10 cellular contexts compared by ENCODE assay signal in genomic region chr1:65114312-65114711, GRCh38. TPM values are rescaled to one million over a fixed set of nuclear protein-coding genes. Genes with fewer than 3 reads are reported as not detected.
A peak's percentile ranks its signal among the peaks of the same experiment; 100 is the strongest.
DNase-seq lines count a peak whose midpoint lies in the region; ATAC-seq and TF ChIP-seq lines count a peak whose summit lies in the region.
"Had no signal": no experiment of that assay in that cellular context is flagged by ENCODE, and none has a peak within 500 bp of the region (broad histone marks: within the 10 kb centered on the region; RNA-seq: fewer than 3 reads in every experiment).

No MANE protein-coding gene starts in this region.

- H3K9me3 Mint-ChIP-seq in brain, result peaks cover 0 to 9% (median 5%) of the 10 kb centered on the region in 5 experiments

- H3K27me3 Mint-ChIP-seq in brain, result peaks cover 4% of the 10 kb centered on the region

- TF ChIP-seq EP300 in tibial nerve (IDR thresholded peaks at IDR 0.05), result peak in 1 of 2 donors; percentile 62

- no peak for TF ChIP-seq CTCF in brain (conservative IDR thresholded peaks at IDR 0.05)
- no peak for TF ChIP-seq CTCF in lower lobe of right lung (IDR thresholded peaks at IDR 0.05)
- TF ChIP-seq CTCF in tibial nerve (IDR thresholded peaks at IDR 0.05), result no peak

- no peak overlapping the region for H3K4me3 ChIP-seq in lower lobe of right lung
- H3K4me3 ChIP-seq in tibial nerve, result no peak overlapping the region
- no peak overlapping the region for H3K4me3 ChIP-seq in MG63
- H3K4me3 ChIP-seq in H7 (ENCODE audit: insufficient read depth, low read depth, low read length), result no peak overlapping the region

- no peaks in the 10 kb centered on the region for H3K36me3 Mint-ChIP-seq in brain
- H3K36me3 Mint-ChIP-seq: activated CD8-positive, alpha-beta memory T cell treated with anti-CD3 and anti-CD28 coated beads, Interleukin-2, amount 10 ng/mL, durations not matched to agents 7 days and 5 days; stimulated activated effector memory CD8-positive, alpha-beta T cell treated with anti-CD3 and anti-CD28 coated beads, Interleukin-12 subunit alpha, Interleukin-12 subunit beta, amount 100 ng/mL, for 72 hours had no signal

- H3K4me1 Mint-ChIP-seq in brain, result peaks cover 25% of the 10 kb centered on the region
- H3K4me1 Mint-ChIP-seq: activated CD8-positive, alpha-beta memory T cell treated with anti-CD3 and anti-CD28 coated beads, Interleukin-2, amount 10 ng/mL, durations not matched to agents 7 days and 5 days; stimulated activated effector memory CD8-positive, alpha-beta T cell treated with anti-CD3 and anti-CD28 coated beads, Interleukin-12 subunit alpha, Interleukin-12 subunit beta, amount 100 ng/mL, for 72 hours had no signal

- no peak for ATAC-seq in lower lobe of right lung
- ATAC-seq: activated CD8-positive, alpha-beta memory T cell treated with anti-CD3 and anti-CD28 coated beads, Interleukin-2, amount 10 ng/mL, durations not matched to agents 7 days and 5 days; stimulated activated effector memory CD8-positive, alpha-beta T cell treated with anti-CD3 and anti-CD28 coated beads, Interleukin-12 subunit alpha, Interleukin-12 subunit beta, amount 100 ng/mL, for 72 hours had no signal

- H3K4me1 ChIP-seq in lower lobe of right lung, result no peaks in the 10 kb centered on the region
- peaks cover 0 to 19% (median 5%) of the 10 kb centered on the region in 4 donors for H3K4me1 ChIP-seq in tibial nerve

- TF ChIP-seq POLR2A in tibial nerve (IDR thresholded peaks at IDR 0.05), result no peak

- WGBS in tibial nerve, 2 donors, result 14 to 15% methylated on average over 4 of the region's 4 CpGs

- DNase-seq in NCI-H2081 (lab: John Stamatoyannopoulos, UW), result peak; percentile 4 to 52
- no peak for DNase-seq in NCI-H2081 treated with DMSO at 0.1 percent for 48 hours (lab: John Stamatoyannopoulos, UW)
- DNase-seq in lower lobe of right lung, result no peak
- peak in 1 of 2 donors; percentile 4 for DNase-seq in tibial nerve (ENCODE audit: low spot score in 2 of 2)
- no peak for DNase-seq in 8988T
- DNase-seq in MG63, result no peak
- DNase-seq in H7, result no peak
- DNase-seq: activated CD8-positive, alpha-beta memory T cell treated with anti-CD3 and anti-CD28 coated beads, Interleukin-2, amount 10 ng/mL, durations not matched to agents 7 days and 5 days had no signal

- H3K27me3 ChIP-seq in lower lobe of right lung (ENCODE audit: low read depth) (no peaks in the 10 kb centered on the region), tibial nerve (no peaks in the 10 kb centered on the region), MG63 (no peaks in the 10 kb centered on the region), H7 (ENCODE audit: control insufficient read depth, insufficient read depth, low read length) (no peaks in the 10 kb centered on the region)

- H3K36me3 ChIP-seq in lower lobe of right lung, result no peaks in the 10 kb centered on the region
- no peaks in the 10 kb centered on the region for H3K36me3 ChIP-seq in tibial nerve
- H3K36me3 ChIP-seq in MG63, result no peaks in the 10 kb centered on the region
- H3K36me3 ChIP-seq in H7 (replicated peaks; ENCODE audit: control insufficient read depth, insufficient read depth, low read length), result no peaks in the 10 kb centered on the region

- intact Hi-C loops in lower lobe of right lung (cut with DNase I), result no loop called here

- H3K27ac ChIP-seq in lower lobe of right lung, result peak overlapping the region; percentile 10
- peak overlapping the region; percentile 3 to 76 (median 37) for H3K27ac ChIP-seq in tibial nerve

- H3K4me3 Mint-ChIP-seq in brain, result peak overlapping the region in 4 of 5 experiments; percentile 6 to 72 (median 47)
- H3K4me3 Mint-ChIP-seq: activated CD8-positive, alpha-beta memory T cell treated with anti-CD3 and anti-CD28 coated beads, Interleukin-2, amount 10 ng/mL, durations not matched to agents 7 days and 5 days; stimulated activated effector memory CD8-positive, alpha-beta T cell treated with anti-CD3 and anti-CD28 coated beads, Interleukin-12 subunit alpha, Interleukin-12 subunit beta, amount 100 ng/mL, for 72 hours had no signal

- H3K9me3 ChIP-seq in lower lobe of right lung (no peaks in the 10 kb centered on the region), tibial nerve (no peaks in the 10 kb centered on the region), MG63 (no peaks in the 10 kb centered on the region)

- peak overlapping the region; percentile 39 to 92 (median 86) for H3K27ac Mint-ChIP-seq in brain
- H3K27ac Mint-ChIP-seq: activated CD8-positive, alpha-beta memory T cell treated with anti-CD3 and anti-CD28 coated beads, Interleukin-2, amount 10 ng/mL, durations not matched to agents 7 days and 5 days; stimulated activated effector memory CD8-positive, alpha-beta T cell treated with anti-CD3 and anti-CD28 coated beads, Interleukin-12 subunit alpha, Interleukin-12 subunit beta, amount 100 ng/mL, for 72 hours had no signal

RNA-seq across cellular contexts. Expression of gene AK4, which starts 33.7 kb away (rescaled TPM):
- 7.2 TPM for polyA plus RNA-seq in brain (ENCODE audit: insufficient read depth, low read depth, low replicate concordance)
- 7.0 TPM for total RNA-seq in lower lobe of right lung
- total RNA-seq in tibial nerve, result 10 to 100 TPM; 16.1 to 24.9 (median 19.5) TPM
- total RNA-seq in MG63 (2014; rRNA removed; shearing (Covaris generic); ENCODE audit: low replicate concordance), result 1.5 and 2.0 TPM in 2 replicates
- total RNA-seq in H7 (2014; rRNA removed; shearing (Covaris generic)), result 227 and 297 TPM in 2 replicates

Comparison
In these comparisons a context has a peak if more than half of its experiments do, and no peak if none do; other contexts are left out.
1. DNase-seq: peak in NCI-H2081 (2 of 2); none in NCI-H2081 treated with DMSO at 0.1 percent for 48 hours (single experiment), lower lobe of right lung (single experiment), 8988T (single experiment), MG63 (single experiment) and H7 (single experiment).